Comparison of ENCODE assay signal across 1 cellular context in the genomic region with DNA sequence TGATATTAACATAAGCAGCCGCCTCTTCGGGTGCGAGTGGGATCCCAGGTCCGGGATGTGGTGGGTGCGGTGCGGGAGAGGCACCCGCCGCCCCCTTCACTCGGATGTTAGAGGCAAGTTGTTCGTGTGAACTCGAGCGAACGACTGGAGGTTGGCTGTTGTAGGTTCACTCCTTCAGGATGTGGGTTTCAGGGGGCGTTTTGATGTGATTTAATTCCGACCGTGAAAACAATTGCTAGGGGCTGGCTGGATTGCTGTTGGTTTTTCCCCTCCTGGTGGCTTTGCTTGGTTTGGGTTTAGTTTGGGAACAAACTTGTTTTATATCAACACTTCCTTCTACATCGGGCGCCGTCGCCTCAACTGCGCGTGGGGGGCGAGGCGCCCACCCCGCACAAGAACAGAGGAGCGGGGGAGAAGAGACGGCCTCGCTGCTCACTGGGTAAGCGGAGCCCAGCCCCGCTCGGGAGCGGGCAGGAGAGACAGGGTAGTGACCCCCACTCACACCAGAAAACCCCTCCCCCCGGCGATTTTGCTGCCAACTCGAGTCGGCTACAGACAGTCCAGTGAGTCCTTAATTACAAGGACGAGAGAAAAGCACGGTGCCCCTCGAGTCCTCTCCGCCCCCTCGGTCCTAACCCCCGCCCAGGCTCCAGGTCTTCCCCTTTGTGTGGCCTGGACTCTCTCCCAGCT.
A peak's percentile ranks its signal among the peaks of the same experiment; 100 is the strongest.
TF ChIP-seq lines count a peak whose summit lies in the region.

No MANE protein-coding gene starts in this region.

TF ChIP-seq in H1, 55 proteins besides CTCF, POLR2A, EP300 and RAD21 (continued from another document):
- TF ChIP-seq, protein P1, sequence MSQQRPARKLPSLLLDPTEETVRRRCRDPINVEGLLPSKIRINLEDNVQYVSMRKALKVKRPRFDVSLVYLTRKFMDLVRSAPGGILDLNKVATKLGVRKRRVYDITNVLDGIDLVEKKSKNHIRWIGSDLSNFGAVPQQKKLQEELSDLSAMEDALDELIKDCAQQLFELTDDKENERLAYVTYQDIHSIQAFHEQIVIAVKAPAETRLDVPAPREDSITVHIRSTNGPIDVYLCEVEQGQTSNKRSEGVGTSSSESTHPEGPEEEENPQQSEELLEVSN (IDR thresholded peaks at IDR 0.05) = no peak
- TF ChIP-seq CTBP2 (IDR thresholded peaks at IDR 0.05; ENCODE audit: borderline replicate concordance, insufficient read depth, insufficient read length, low read length) (peak; percentile 27), RNF2 (IDR thresholded peaks at IDR 0.05; ENCODE audit: borderline replicate concordance, low read depth, low read length, missing control alignments, poor library complexity, severe bottlenecking) (peak; percentile 25), EGR1 (IDR thresholded peaks at IDR 0.05; ENCODE audit: borderline replicate concordance, low read depth, low read length) (no peak), KDM1A (IDR thresholded peaks at IDR 0.05; ENCODE audit: borderline replicate concordance, low read length) (no peak), SUZ12 (IDR thresholded peaks at IDR 0.05; ENCODE audit: low read length) (peak; percentile 78)
TF ChIP-seq in H1: peak in this region for 4.
